18 cellular contexts compared by ENCODE assay signal in the genomic region with DNA sequence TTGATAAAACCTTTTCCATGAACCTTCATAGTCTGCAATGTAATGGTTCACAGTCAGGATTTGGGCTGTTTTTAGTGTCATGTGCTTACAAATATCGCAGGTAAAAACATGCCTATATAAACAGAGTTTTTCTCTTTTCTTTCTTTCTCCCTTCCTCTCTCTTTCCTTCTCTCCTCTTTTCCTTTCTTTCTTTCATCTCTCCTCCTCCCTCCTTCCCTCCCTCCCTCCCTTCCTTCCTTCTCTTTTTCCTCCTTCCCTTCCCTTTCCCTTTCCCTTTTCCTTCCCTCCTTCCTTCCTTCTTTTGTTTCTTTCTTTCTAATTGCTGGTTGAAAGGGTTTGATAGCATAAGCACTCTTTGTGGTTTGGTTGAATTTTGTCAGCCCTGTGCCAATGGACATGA. TPM values are rescaled to one million over a fixed set of nuclear protein-coding genes. Genes with fewer than 3 reads are reported as not detected.
DNase-seq lines count a peak whose midpoint lies in the region; TF ChIP-seq lines count a peak whose summit lies in the region.
"Had no signal": no experiment of that assay in that cellular context is flagged by ENCODE, and none has a peak within 500 bp of the region (broad histone marks: within the 10 kb centered on the region; RNA-seq: fewer than 3 reads in every experiment).

No MANE protein-coding gene starts in this region.

- no peak overlapping the region for H3K27ac ChIP-seq in BLaER1 treated with 17β-estradiol and CSF1 and Interleukin-3, amounts not matched to agents 10 nM and 100 nM
- H3K27ac ChIP-seq in HEK293 (ENCODE audit: extremely low read depth, low read depth, low read length): no peak overlapping the region
- H3K27ac ChIP-seq: GM23248 had no signal

- DNase-seq in glutamatergic neuron: no peak
- no peak for DNase-seq in NCI-H187 treated with DMSO at 0.1 percent for 48 hours (lab: John Stamatoyannopoulos, UW)
- no peak for DNase-seq in NCI-H345 treated with DMSO at 0.1 percent for 48 hours (lab: John Stamatoyannopoulos, UW; ENCODE audit: unreplicated experiment)
- no peak for DNase-seq in occipital lobe (lab: John Stamatoyannopoulos, UW)
- DNase-seq: CD4-positive, alpha-beta T cell; CD8-positive, alpha-beta memory T cell; DMS 273 treated with DMSO at 0.1 percent for 48 hours; DMS79; EL; GDM1; GM23248 had no signal

- H3K27me3 ChIP-seq in BLaER1 treated with 17β-estradiol and CSF1 and Interleukin-3, amounts not matched to agents 10 nM and 100 nM: peaks cover 0 to 8% (median 0%) of the 10 kb centered on the region in 11 experiments; a peak in 1 of 22 replicates

- H3K27me3 Mint-ChIP-seq in glutamatergic neuron (ENCODE audit: unreplicated experiment): peaks cover 10% of the 10 kb centered on the region

- no peak for TF ChIP-seq CTCF in HEK293 (tag by site-specific recombination; IDR thresholded peaks at IDR 0.05)
- TF ChIP-seq CTCF in glutamatergic neuron (IDR thresholded peaks at IDR 0.05; ENCODE audit: partially characterized antibody, unreplicated experiment): no peak

- no peak overlapping the region for H3K9ac ChIP-seq in BLaER1 treated with 17β-estradiol and CSF1 and Interleukin-3, amounts not matched to agents 10 nM and 100 nM
- H3K9ac ChIP-seq: GM23248 had no signal

- H3K9me3 ChIP-seq in BLaER1 treated with 17β-estradiol and CSF1 and Interleukin-3, amounts not matched to agents 10 nM and 100 nM (replicated peaks in 1 of 11): no peaks in the 10 kb centered on the region
- no peaks in the 10 kb centered on the region for H3K9me3 ChIP-seq in HEK293 (ENCODE audit: control insufficient read depth, insufficient read depth, low read depth, low read length)
- H3K9me3 ChIP-seq: HAP-1 had no signal

- H3K4me1 Mint-ChIP-seq in glutamatergic neuron (ENCODE audit: low read depth, unreplicated experiment): peaks cover 23% of the 10 kb centered on the region
- H3K4me1 Mint-ChIP-seq: CD14-positive monocyte; CD8-positive, alpha-beta memory T cell had no signal

- no peaks in the 10 kb centered on the region for H3K36me3 Mint-ChIP-seq in glutamatergic neuron (ENCODE audit: unreplicated experiment)
- H3K36me3 Mint-ChIP-seq: CD14-positive monocyte; CD8-positive, alpha-beta memory T cell had no signal

- H3K9me3 Mint-ChIP-seq in glutamatergic neuron (ENCODE audit: unreplicated experiment): peaks cover 3% of the 10 kb centered on the region
- H3K9me3 Mint-ChIP-seq: CD4-positive, alpha-beta T cell; CD8-positive, alpha-beta memory T cell had no signal

- no peak overlapping the region for H3K4me3 ChIP-seq in BLaER1 treated with 17β-estradiol and CSF1 and Interleukin-3, amounts not matched to agents 10 nM and 100 nM
- H3K4me3 ChIP-seq in HEK293 (ENCODE audit: low read depth, low read length): no peak overlapping the region
- H3K4me3 ChIP-seq: GM12878, GM23248, HAP-1 had no signal

- no peak overlapping the region for H3K4me3 Mint-ChIP-seq in glutamatergic neuron (ENCODE audit: unreplicated experiment)
- H3K4me3 Mint-ChIP-seq: CD14-positive monocyte; CD4-positive, alpha-beta T cell; CD8-positive, alpha-beta memory T cell had no signal

- H3K27ac Mint-ChIP-seq in glutamatergic neuron (ENCODE audit: unreplicated experiment): peak overlapping the region; percentile 41
- H3K27ac Mint-ChIP-seq: CD14-positive monocyte; CD4-positive, alpha-beta T cell had no signal

- H4K20me1 ChIP-seq in BLaER1 treated with 17β-estradiol and CSF1 and Interleukin-3, amounts not matched to agents 10 nM and 100 nM: no peaks in the 10 kb centered on the region

- CTCF ChIA-PET in HEK293 (lab: Yijun Ruan, JAX): interaction anchor here (0.8 to 1.4 kb wide), 5 partner anchors 9 to 389 kb away, joined by 3 to 7 read pairs (median 4); no protein-coding TSS in a partner anchor

- POLR2A ChIA-PET in HEK293 (lab: Yijun Ruan, JAX): interaction anchor here (1.2 kb wide), 1 partner anchor 9 kb away, joined by 4 read pairs; no protein-coding TSS in a partner anchor

- H3K4me1 ChIP-seq in BLaER1 treated with 17β-estradiol and CSF1 and Interleukin-3, amounts not matched to agents 10 nM and 100 nM: peaks cover 14 to 82% (median 61%) of the 10 kb centered on the region in 10 experiments
- no peaks in the 10 kb centered on the region for H3K4me1 ChIP-seq in HEK293 (ENCODE audit: control insufficient read depth, insufficient read depth, low read length)
- H3K4me1 ChIP-seq: HAP-1 had no signal

- peak overlapping the region in 7 of 11 experiments; percentile 82 to 100 (median 95); a peak in 12 of 22 replicates for H3K4me2 ChIP-seq in BLaER1 treated with 17β-estradiol and CSF1 and Interleukin-3, amounts not matched to agents 10 nM and 100 nM

- no peaks in the 10 kb centered on the region for H3K36me3 ChIP-seq in BLaER1 treated with 17β-estradiol and CSF1 and Interleukin-3, amounts not matched to agents 10 nM and 100 nM
- H3K36me3 ChIP-seq in HEK293 (ENCODE audit: control insufficient read depth in 2 of 2, insufficient read depth in 1 of 2, low read length in 2 of 2): no peaks in the 10 kb centered on the region
- H3K36me3 ChIP-seq: HAP-1 had no signal

TF ChIP-seq in HEK293, 187 proteins besides CTCF, POLR2A, EP300 and RAD21:
- TF ChIP-seq, protein P1, sequence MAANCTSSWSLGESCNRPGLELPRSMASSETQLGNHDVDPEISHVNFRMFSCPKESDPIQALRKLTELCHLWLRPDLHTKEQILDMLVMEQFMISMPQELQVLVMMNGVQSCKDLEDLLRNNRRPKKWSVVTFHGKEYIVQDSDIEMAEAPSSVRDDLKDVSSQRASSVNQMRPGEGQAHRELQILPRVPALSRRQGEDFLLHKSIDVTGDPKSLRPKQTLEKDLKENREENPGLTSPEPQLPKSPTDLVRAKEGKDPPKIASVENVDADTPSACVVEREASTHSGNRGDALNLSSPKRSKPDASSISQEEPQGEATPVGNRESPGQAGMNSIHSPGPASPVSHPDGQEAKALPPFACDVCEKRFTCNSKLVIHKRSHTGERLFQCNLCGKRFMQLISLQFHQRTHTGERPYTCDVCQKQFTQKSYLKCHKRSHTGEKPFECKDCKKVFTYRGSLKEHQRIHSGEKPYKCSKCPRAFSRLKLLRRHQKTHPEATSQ (tag by site-specific recombination; IDR thresholded peaks at IDR 0.05): no peak
- TF ChIP-seq ZNF610 (tag by site-specific recombination; IDR thresholded peaks at IDR 0.05; ENCODE audit: borderline replicate concordance): no peak
- TF ChIP-seq ZNF366 (tag by site-specific recombination; conservative IDR thresholded peaks at IDR 0.05): peak; percentile 72
- peak; percentile 57; the same call in 1 of the 2 replicates for TF ChIP-seq PRDM1 (tag by site-specific recombination; IDR thresholded peaks at IDR 0.05)
- TF ChIP-seq, protein P2, sequence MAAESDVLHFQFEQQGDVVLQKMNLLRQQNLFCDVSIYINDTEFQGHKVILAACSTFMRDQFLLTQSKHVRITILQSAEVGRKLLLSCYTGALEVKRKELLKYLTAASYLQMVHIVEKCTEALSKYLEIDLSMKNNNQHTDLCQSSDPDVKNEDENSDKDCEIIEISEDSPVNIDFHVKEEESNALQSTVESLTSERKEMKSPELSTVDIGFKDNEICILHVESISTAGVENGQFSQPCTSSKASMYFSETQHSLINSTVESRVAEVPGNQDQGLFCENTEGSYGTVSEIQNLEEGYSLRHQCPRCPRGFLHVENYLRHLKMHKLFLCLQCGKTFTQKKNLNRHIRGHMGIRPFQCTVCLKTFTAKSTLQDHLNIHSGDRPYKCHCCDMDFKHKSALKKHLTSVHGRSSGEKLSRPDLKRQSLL (tag by site-specific recombination; IDR thresholded peaks at IDR 0.05): no peak
- no peak for TF ChIP-seq ZNF354C (tag by site-specific recombination; IDR thresholded peaks at IDR 0.05; ENCODE audit: borderline replicate concordance, low read depth)
- TF ChIP-seq WT1 (tag by site-specific recombination; IDR thresholded peaks at IDR 0.05): no peak
- TF ChIP-seq ZNF140 (tag by site-specific recombination; IDR thresholded peaks at IDR 0.05): no peak
- TF ChIP-seq ZNF138 (tag by site-specific recombination; IDR thresholded peaks at IDR 0.05; ENCODE audit: borderline replicate concordance): no peak
TF ChIP-seq in HEK293: peak in this region for 2.

RNA-seq across cellular contexts. Expression of a gene that starts 9.6 kb away (rescaled TPM):
- total RNA-seq in glutamatergic neuron (ENCODE audit: unreplicated experiment) (18.5 TPM), occipital lobe (not detected)
- total RNA-seq: A673; CD8-positive, alpha-beta memory T cell; GM12878; GM23248; H4 had no signal

RNA-seq across cellular contexts. Expression of a gene that starts 25.7 kb away (rescaled TPM):
- total RNA-seq in glutamatergic neuron (ENCODE audit: unreplicated experiment): 42.1 TPM
- total RNA-seq in occipital lobe: 37.6 TPM

Comparison
In these comparisons a context has a peak if more than half of its experiments do, and no peak if none do; other contexts are left out.
1. RNA of a gene that starts 9.6 kb away (total RNA-seq): 18.5 TPM in glutamatergic neuron (single experiment); not detected in occipital lobe (single experiment); every median in the first group is over 10 times any median in the second.